ENCODE assay signal across 8 cellular contexts in the genomic region with DNA sequence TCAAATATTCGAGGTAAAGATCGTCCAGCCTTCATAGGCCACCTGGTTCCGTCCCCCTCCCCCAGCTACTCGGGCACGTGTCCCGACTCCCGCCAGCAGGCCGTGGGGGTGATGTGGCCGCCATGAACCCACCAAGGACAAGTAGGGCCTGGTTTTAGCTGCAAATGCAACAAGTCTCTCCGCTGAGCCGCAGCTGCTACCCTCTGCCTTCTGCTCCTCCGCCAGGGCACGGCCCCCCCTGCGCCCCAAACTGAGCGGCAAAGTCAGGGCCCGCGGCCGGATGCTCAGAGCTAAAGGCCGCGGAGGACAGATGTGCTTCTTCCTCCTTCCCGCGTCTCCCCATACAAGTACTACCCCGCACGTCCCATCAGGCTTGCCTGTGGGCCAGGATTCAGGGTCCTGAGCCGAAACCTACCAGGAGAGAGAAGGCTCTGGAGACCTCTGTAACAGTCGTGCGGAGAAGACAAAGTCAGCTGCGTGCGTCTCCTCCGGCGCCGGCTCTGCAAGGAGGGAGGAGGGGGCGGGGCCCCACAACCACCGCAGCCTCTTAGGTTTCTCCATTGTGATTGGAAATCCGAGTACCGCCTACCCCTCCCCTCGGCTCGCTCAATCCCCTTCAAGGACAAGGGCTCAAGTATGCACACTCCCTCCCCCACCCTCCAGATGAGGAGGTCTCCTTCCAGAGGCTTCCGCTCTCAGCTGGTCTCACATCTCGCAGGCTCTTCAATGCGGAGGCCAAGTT. TPM values are rescaled to one million over a fixed set of nuclear protein-coding genes. Genes with fewer than 3 reads are reported as not detected.
DNase-seq lines count a peak whose midpoint lies in the region; ATAC-seq, FAIRE-seq and TF ChIP-seq lines count a peak whose summit lies in the region.

Gene LDHB, minus strand, starts transcription at position 507 of the 742 bp plus-strand sequence. CDS start 3,171 bp downstream, outside the sequence.

- peaks cover 24% of the 10 kb centered on the region for H3K36me3 ChIP-seq in left ventricle myocardium inferior
- no peaks in the 10 kb centered on the region for H3K36me3 ChIP-seq in uterus

- peak; percentile 97 for ATAC-seq in HG02798 (IDR thresholded peaks at IDR 0.05; ENCODE audit: poor library complexity, unreplicated experiment)

- no peaks in the 10 kb centered on the region for H3K27me3 Mint-ChIP-seq in T-helper 1 cell treated with Interleukin-12 subunit alpha and Interleukin-12 subunit beta and Interleukin-4 antibody, amounts not matched to agents 30 μg/mL and 1 μg/mL, for 36 hours (ENCODE audit: low read depth)

- no peaks in the 10 kb centered on the region for H3K9me3 ChIP-seq in left ventricle myocardium inferior (replicated peaks)
- H3K9me3 ChIP-seq in uterus, result no peaks in the 10 kb centered on the region

- H3K27ac ChIP-seq in left ventricle myocardium inferior (replicated peaks) (peak within 1 kb of the TSS; percentile 97), uterus (peak within 1 kb of the TSS; percentile 90 to 93)

- H3K9me3 Mint-ChIP-seq in T-helper 1 cell treated with Interleukin-12 subunit alpha and Interleukin-12 subunit beta and Interleukin-4 antibody, amounts not matched to agents 30 μg/mL and 1 μg/mL, for 36 hours, result no peaks in the 10 kb centered on the region

- peaks cover 37% of the 10 kb centered on the region for H3K4me1 Mint-ChIP-seq in T-helper 1 cell treated with Interleukin-12 subunit alpha and Interleukin-12 subunit beta and Interleukin-4 antibody, amounts not matched to agents 30 μg/mL and 1 μg/mL, for 36 hours (ENCODE audit: low read depth)

- peak; percentile 96 for FAIRE-seq in GM12891 (lab: Jason Lieb, UNC)

- peaks cover 31% of the 10 kb centered on the region for H3K36me3 Mint-ChIP-seq in T-helper 1 cell treated with Interleukin-12 subunit alpha and Interleukin-12 subunit beta and Interleukin-4 antibody, amounts not matched to agents 30 μg/mL and 1 μg/mL, for 36 hours (ENCODE audit: low read depth)

- peaks cover 55% of the 10 kb centered on the region for H3K4me1 ChIP-seq in left ventricle myocardium inferior
- peaks cover 0 to 4% of the 10 kb centered on the region in 2 donors for H3K4me1 ChIP-seq in uterus

- no peaks in the 10 kb centered on the region for H3K27me3 ChIP-seq in left ventricle myocardium inferior (ENCODE audit: low read depth)
- no peaks in the 10 kb centered on the region for H3K27me3 ChIP-seq in uterus

- intact Hi-C loops in left ventricle myocardium inferior (cut with micrococcal nuclease) (no loop called here), uterus (cut with DNase I; ENCODE audit: low total_unique reads) (no loop called here)

- TF ChIP-seq POLR2A in GM12891 (IDR thresholded peaks at IDR 0.05; ENCODE audit: low read depth, low read length), result peak; percentile 95
- peak; percentile 85 to 90 for TF ChIP-seq POLR2A in uterus (IDR thresholded peaks at IDR 0.05)

- DNase-seq in GM12891 (ENCODE audit: insufficient read length, low spot score) (peak; percentile 74), NCI-H1694 (lab: John Stamatoyannopoulos, UW) (peak; percentile 95), amniotic stem cell (lab: John Stamatoyannopoulos, UW) (peak; percentile 95), left ventricle myocardium inferior (peak; percentile 97), pulmonary artery endothelial cell (ENCODE audit: low read depth, low spot score) (peak; percentile 89), uterus (peak; percentile 94 to 98)

- TF ChIP-seq CTCF in left ventricle myocardium inferior (IDR thresholded peaks at IDR 0.05; ENCODE audit: borderline replicate concordance) (no peak), uterus (IDR thresholded peaks at IDR 0.05) (no peak)

- peak within 1 kb of the TSS; percentile 98 for H3K4me3 Mint-ChIP-seq in T-helper 1 cell treated with Interleukin-12 subunit alpha and Interleukin-12 subunit beta and Interleukin-4 antibody, amounts not matched to agents 30 μg/mL and 1 μg/mL, for 36 hours

- peak within 1 kb of the TSS; percentile 98 for H3K27ac Mint-ChIP-seq in T-helper 1 cell treated with Interleukin-12 subunit alpha and Interleukin-12 subunit beta and Interleukin-4 antibody, amounts not matched to agents 30 μg/mL and 1 μg/mL, for 36 hours

- H3K4me3 ChIP-seq in left ventricle myocardium inferior, result peak within 1 kb of the TSS; percentile 91
- H3K4me3 ChIP-seq in uterus, result peak within 1 kb of the TSS; percentile 68 to 85

TF ChIP-seq in GM12891, 5 proteins besides CTCF, POLR2A, EP300 and RAD21:
- TF ChIP-seq TAF1 (IDR thresholded peaks at IDR 0.05; ENCODE audit: low read depth, low read length) (peak; percentile 82), POLR2AphosphoS5 (IDR thresholded peaks at IDR 0.05; ENCODE audit: low read depth, low read length) (peak; percentile 95), POU2F2 (IDR thresholded peaks at IDR 0.05; ENCODE audit: low read depth, low read length) (peak; percentile 64; the same call in 1 of the 2 replicates), SPI1 (IDR thresholded peaks at IDR 0.05; ENCODE audit: low read depth, low read length) (no peak)
TF ChIP-seq in GM12891: peak in this region for 3.

RNA-seq across cellular contexts. Expression of gene LDHB, which starts in this region (rescaled TPM):
- polyA plus RNA-seq in GM12891 (2012; ENCODE audit: low read depth, missing spikeins), result 1,494 TPM
- 2,441 TPM for total RNA-seq in left ventricle myocardium inferior
- total RNA-seq in pulmonary artery endothelial cell, result 818 and 900 TPM in 2 replicates
- total RNA-seq in uterus, result 100 to 1,000 TPM; 154 to 558 (median 252) TPM

Comparison
In these comparisons a context has a peak if more than half of its experiments do, and no peak if none do; other contexts are left out.
1. Peak in every context shown above with its lines: DNase-seq, ATAC-seq, H3K4me3 ChIP-seq and H3K27ac ChIP-seq.